11 cellular contexts compared by ENCODE assay signal in genomic region chr10:69332278-69333010, GRCh38. TPM values are rescaled to one million over a fixed set of nuclear protein-coding genes. Genes with fewer than 3 reads are reported as not detected.
DNase-seq lines count a peak whose midpoint lies in the region; ATAC-seq, FAIRE-seq and TF ChIP-seq lines count a peak whose summit lies in the region.
"Had no signal": no experiment of that assay in that cellular context is flagged by ENCODE, and none has a peak within 500 bp of the region (broad histone marks: within the 10 kb centered on the region; RNA-seq: fewer than 3 reads in every experiment).

No MANE protein-coding gene starts in this region.

- WGBS in HepG2 (ENCODE audit: low lambda C conversion rate) = 45% methylated on average over 9 of the region's 9 CpGs

- no peak for TF ChIP-seq EP300 in HepG2 (IDR thresholded peaks at IDR 0.05; ENCODE audit: low read depth in 2 of 2, low read length in 2 of 2)
- TF ChIP-seq EP300 in HepG2 (CRISPR knock-in tag; IDR thresholded peaks at IDR 0.05; ENCODE audit: borderline replicate concordance) = no peak

- peak overlapping the region; percentile 97 for H3K27ac ChIP-seq in RWPE2 (ENCODE audit: poor library complexity, severe bottlenecking)
- peak overlapping the region; percentile 86 for H3K27ac ChIP-seq in skeletal muscle tissue (ENCODE audit: low read depth, low read length)
- H3K27ac ChIP-seq in HepG2 (ENCODE audit: extremely low read length, insufficient read depth, low read length) = no peak overlapping the region

- intact Hi-C loops in HepG2 (cut with micrococcal nuclease; ENCODE audit: unreplicated experiment) = no loop called here

- POLR2A ChIA-PET in HepG2 (lab: Yijun Ruan, JAX) = no interaction called here

- no peaks in the 10 kb centered on the region for H3K9me3 ChIP-seq in RWPE2 (ENCODE audit: severe bottlenecking)
- no peaks in the 10 kb centered on the region for H3K9me3 ChIP-seq in skeletal muscle tissue (ENCODE audit: control insufficient read depth in 3 of 3, low read length in 3 of 3)
- H3K9me3 ChIP-seq in HepG2 (ENCODE audit: low read length) = no peaks in the 10 kb centered on the region

- DNase-seq in DMS53 treated with DMSO at 0.1 percent for 48 hours (lab: John Stamatoyannopoulos, UW; ENCODE audit: unreplicated experiment) = peak; percentile 89
- DNase-seq in RWPE2 (ENCODE audit: low spot score) = no peak
- peak; percentile 87 for DNase-seq in fibroblast of villous mesenchyme (ENCODE audit: low read depth)
- DNase-seq in epidermal melanocyte (ENCODE audit: insufficient read length, low spot score) = no peak
- no peak for DNase-seq in HepG2 (ENCODE audit: low spot score)
- no peak for DNase-seq in NCI-H526 (lab: John Stamatoyannopoulos, UW)
- DNase-seq in dermis blood vessel endothelial cell = no peak
- DNase-seq: effector memory CD4-positive, alpha-beta T cell; NCI-H524; stimulated activated CD4-positive, alpha-beta T cell treated with anti-CD3 and anti-CD28 coated beads, Interleukin-2, amount 100 ng/mL, for 24 hours had no signal

- H2AFZ ChIP-seq in HepG2 (ENCODE audit: low read length) = no peak overlapping the region

- TF ChIP-seq CTCF in RWPE2 (IDR thresholded peaks at IDR 0.05; ENCODE audit: poor library complexity, severe bottlenecking) (no peak), fibroblast of villous mesenchyme (IDR thresholded peaks at IDR 0.05; ENCODE audit: insufficient read depth, low read depth, low read length) (no peak), HepG2 (CRISPR knock-in tag; IDR thresholded peaks at IDR 0.05) (no peak)

- H3K4me2 ChIP-seq in HepG2 (ENCODE audit: low read depth, low read length) = no peak overlapping the region

- H3K4me3 ChIP-seq in RWPE2 (ENCODE audit: severe bottlenecking) (no peak overlapping the region), fibroblast of villous mesenchyme (ENCODE audit: low read depth, low read length) (no peak overlapping the region), skeletal muscle tissue (ENCODE audit: low read length in 3 of 3) (peak overlapping the region in 2 of 3 donors; percentile 31 to 45), HepG2 (replicated peaks in 1 of 3; ENCODE audit: insufficient read depth in 1 of 3, low read depth in 2 of 3, low read length in 3 of 3) (no peak overlapping the region)

- H3K9ac ChIP-seq in skeletal muscle tissue (ENCODE audit: low read depth in 1 of 3, low read length in 3 of 3) (peak overlapping the region; percentile 48 to 73 (median 57)), HepG2 (ENCODE audit: insufficient read depth, low read depth, low read length) (no peak overlapping the region)

- no peaks in the 10 kb centered on the region for H3K27me3 ChIP-seq in RWPE2 (ENCODE audit: insufficient read depth, poor library complexity, severe bottlenecking)
- H3K27me3 ChIP-seq in skeletal muscle tissue (ENCODE audit: control insufficient read depth in 3 of 3, insufficient read depth in 3 of 3, low read length in 3 of 3) = no peaks in the 10 kb centered on the region
- peaks cover 0 to 47% of the 10 kb centered on the region in 2 experiments; a peak in 4 of 5 replicates for H3K27me3 ChIP-seq in HepG2 (ENCODE audit: control insufficient read depth in 1 of 2, insufficient read depth in 2 of 2, low read length in 2 of 2)

- CTCF ChIA-PET in HepG2 (lab: Yijun Ruan, JAX; ENCODE audit: low intra/inter-chr PET ratio, low total read pairs) = no interaction called here

- BruUV-seq in HepG2 (replicated peaks; lab: Mats Ljungman, UMichigan) = no TSS peak

- no peak for TF ChIP-seq RAD21 in HepG2 (CRISPR knock-in tag; IDR thresholded peaks at IDR 0.05)

- in situ Hi-C loops in HepG2 (cut with HindIII; ENCODE audit: extremely low pct_ligation_motif_present, low pct_unique_long_range_greater_than_20kb) = no loop called here

- TF ChIP-seq POLR2A in HepG2 (IDR thresholded peaks at IDR 0.05; ENCODE audit: insufficient read depth in 1 of 2, low read depth in 2 of 2, low read length in 2 of 2) = no peak

- no peaks in the 10 kb centered on the region for H4K20me1 ChIP-seq in HepG2 (ENCODE audit: insufficient read depth, low read length)

- H3K79me2 ChIP-seq in HepG2 (ENCODE audit: insufficient read depth, low read length) = no peaks in the 10 kb centered on the region

- FAIRE-seq in HepG2 (lab: Jason Lieb, UNC) = no peak

- ATAC-seq in RWPE2 (ENCODE audit: low read depth) = no peak
- no peak; the same call in 2 of the 3 replicates for ATAC-seq in HepG2

- peaks cover 61% of the 10 kb centered on the region for H3K4me1 ChIP-seq in RWPE2 (ENCODE audit: insufficient read depth, poor library complexity, severe bottlenecking)
- H3K4me1 ChIP-seq in skeletal muscle tissue (ENCODE audit: control insufficient read depth in 3 of 3, insufficient read depth in 3 of 3, low read length in 3 of 3) = peaks cover 59 to 75% (median 61%) of the 10 kb centered on the region in 3 donors
- H3K4me1 ChIP-seq in HepG2 (ENCODE audit: insufficient read depth, low read length) = 0 out of 2 replicates have a peak, but pooled peaks cover 3% of the 10 kb centered on the region

- H3K36me3 ChIP-seq in RWPE2 (ENCODE audit: low read depth) (peaks cover 46% of the 10 kb centered on the region), skeletal muscle tissue (ENCODE audit: control insufficient read depth in 3 of 3, insufficient read depth in 3 of 3, low read length in 3 of 3) (no peaks in the 10 kb centered on the region), HepG2 (replicated peaks in 1 of 2; ENCODE audit: control insufficient read depth in 1 of 2, insufficient read depth in 2 of 2, low read length in 2 of 2) (no peaks in the 10 kb centered on the region)

TF ChIP-seq in HepG2, 621 proteins besides CTCF, POLR2A, EP300 and RAD21 (continues in another document):
- TF ChIP-seq SRSF9 (IDR thresholded peaks at IDR 0.05; ENCODE audit: borderline replicate concordance, insufficient read depth, low read depth, low read length, poor library complexity, severe bottlenecking) = no peak
- TF ChIP-seq ZNF280D (CRISPR knock-in tag; IDR thresholded peaks at IDR 0.05) = no peak
- no peak for TF ChIP-seq SCMH1 (CRISPR knock-in tag; IDR thresholded peaks at IDR 0.05; ENCODE audit: borderline replicate concordance)
- no peak for TF ChIP-seq MTERF4 (CRISPR knock-in tag; IDR thresholded peaks at IDR 0.05)

RNA-seq across cellular contexts. Expression of gene HK1, which starts 54.1 kb away (rescaled TPM):
- total RNA-seq in fibroblast of villous mesenchyme (86.7 and 91.1 TPM in 2 replicates), skeletal muscle tissue (32.4 TPM), HepG2 (2016; rRNA removed; fragmentation: Illumina TruSeq; extraction: Trizol) (0.21 and 0.29 TPM in 2 replicates), dermis blood vessel endothelial cell (110 and 142 TPM in 2 replicates)
- total RNA-seq in HepG2 (2016; cell fraction: cytosol; rRNA removed; fragmentation: Illumina TruSeq; extraction: Trizol; ENCODE audit: low read depth) = not detected in 2 replicates
- total RNA-seq in HepG2 (2016; cell fraction: insoluble cytoplasmic fraction; rRNA removed; fragmentation: Illumina TruSeq; extraction: Trizol) = 0.13 and 0.32 TPM in 2 replicates
- total RNA-seq in HepG2 (2016; cell fraction: membrane; rRNA removed; fragmentation: Illumina TruSeq; extraction: Trizol) = 0.09 and 0.14 TPM in 2 replicates
- total RNA-seq in HepG2 (2016; cell fraction: nucleus; rRNA removed; fragmentation: Illumina TruSeq; extraction: Trizol) = 0.19 and 0.25 TPM in 2 replicates
- 1.3 and 1.5 TPM in 2 replicates for polyA plus RNA-seq in HepG2 (2011; rRNA removed)
- polyA plus RNA-seq in HepG2 (2011; cell fraction: cytosol; rRNA removed) = 1.3 and 1.5 TPM in 2 replicates
- polyA plus RNA-seq in HepG2 (2011; cell fraction: nucleus; rRNA removed) = 1.1 TPM in 2 replicates
- 1.6 and 4.1 TPM in 2 replicates for polyA plus RNA-seq in HepG2 (2012)
- 0.05 and 0.09 TPM in 2 replicates for polyA plus RNA-seq in HepG2 (2016; cell fraction: cytosol; fragmentation: Illumina TruSeq; extraction: Trizol; ENCODE audit: low read depth)
- polyA plus RNA-seq in HepG2 (2016; cell fraction: insoluble cytoplasmic fraction; fragmentation: Illumina TruSeq; extraction: Trizol; ENCODE audit: low read depth) = 0.26 and 0.28 TPM in 2 replicates
- 0.09 TPM in 1 of 2 replicates, not detected in the other for polyA plus RNA-seq in HepG2 (2016; cell fraction: membrane; fragmentation: Illumina TruSeq; extraction: Trizol; ENCODE audit: low read depth)
- polyA plus RNA-seq in HepG2 (2016; cell fraction: nucleus; fragmentation: Illumina TruSeq; extraction: Trizol; ENCODE audit: insufficient read depth, low read depth) = 0.16 and 0.31 TPM in 2 replicates
- 3.6 and 8.9 TPM in 2 replicates for polyA minus RNA-seq in HepG2 (2011; rRNA and poly(A)+ RNA removed; ENCODE audit: low replicate concordance)
- polyA minus RNA-seq in HepG2 (2011; cell fraction: cytosol; rRNA and poly(A)+ RNA removed) = 1.5 and 2.0 TPM in 2 replicates
- 0.75 and 1.3 TPM in 2 replicates for polyA minus RNA-seq in HepG2 (2011; cell fraction: nucleus; rRNA and poly(A)+ RNA removed)

Comparison
In these comparisons a context has a peak if more than half of its experiments do, and no peak if none do; other contexts are left out.
1. DNase-seq: peak in DMS53 treated with DMSO at 0.1 percent for 48 hours (single experiment) and fibroblast of villous mesenchyme (single experiment); none in RWPE2 (single experiment), epidermal melanocyte (single experiment), HepG2 (single experiment), NCI-H526 (0 of 2) and dermis blood vessel endothelial cell (single experiment).
2. H3K4me3 ChIP-seq: peak in skeletal muscle tissue (2 of 3); none in RWPE2 (single experiment), fibroblast of villous mesenchyme (single experiment) and HepG2 (0 of 3).
3. RNA of gene HK1, which starts 54.1 kb away (total RNA-seq): 110 to 142 TPM in dermis blood vessel endothelial cell, 86.7 to 91.1 TPM in fibroblast of villous mesenchyme and 32.4 TPM in skeletal muscle tissue (single experiment); 0.09 to 0.32 TPM in HepG2; every median in the first group is over 10 times any median in the second.